In genomic region chr18:26002375-26002774, GRCh38 we compare ENCODE assay signal across 32 cellular contexts.
A peak's percentile ranks its signal among the peaks of the same experiment; 100 is the strongest.
DNase-seq lines count a peak whose midpoint lies in the region; ATAC-seq, FAIRE-seq and TF ChIP-seq lines count a peak whose summit lies in the region.
"Had no signal": no experiment of that assay in that cellular context is flagged by ENCODE, and none has a peak within 500 bp of the region (broad histone marks: within the 10 kb centered on the region; RNA-seq: fewer than 3 reads in every experiment).

No MANE protein-coding gene starts in this region.

- H4K20me1 ChIP-seq in MM.1S (ENCODE audit: insufficient read depth, low read length) = no peaks in the 10 kb centered on the region

- no peak overlapping the region for H3K4me2 ChIP-seq in MM.1S (ENCODE audit: low read depth, low read length)
- H3K4me2 ChIP-seq: PC-9 had no signal

- peaks cover 3% of the 10 kb centered on the region; the same call in 1 of the 2 replicates for H3F3A ChIP-seq in MM.1S (ENCODE audit: insufficient read depth, low read length)

- ATAC-seq in HG02678 (IDR thresholded peaks at IDR 0.05; ENCODE audit: unreplicated experiment) = peak; percentile 42
- ATAC-seq: Right ventricle myocardium inferior; SK-N-SH treated with all-trans-retinoic acid at 6 μM for 48 hours; stimulated activated naive CD8-positive, alpha-beta T cell treated with anti-CD3 and anti-CD28 coated beads, Interleukin-15, Interleukin-2, amounts not matched to agents 100 U/mL and 50 U/mL, for 24 hours had no signal

- H3K9ac ChIP-seq in MM.1S (ENCODE audit: low read length) = no peak overlapping the region

- H3K9me3 ChIP-seq in MM.1S (replicated peaks; ENCODE audit: insufficient read depth, low read length) (no peaks in the 10 kb centered on the region), small intestine (ENCODE audit: control insufficient read depth, low read depth) (no peaks in the 10 kb centered on the region)
- H3K9me3 ChIP-seq: HAP-1, left ventricle myocardium inferior, prostate gland, thoracic aorta, uterus had no signal

- H3K27me3 ChIP-seq in MM.1S (replicated peaks; ENCODE audit: insufficient read depth, low read length) (no peaks in the 10 kb centered on the region), small intestine (ENCODE audit: control insufficient read depth in 2 of 2, insufficient read depth in 2 of 2, low read length in 2 of 2) (no peaks in the 10 kb centered on the region)
- H3K27me3 ChIP-seq: uterus had no signal

- H3K4me1 ChIP-seq in MM.1S (ENCODE audit: low read length) (peaks cover 5% of the 10 kb centered on the region; the same call in 1 of the 2 replicates), small intestine (ENCODE audit: control insufficient read depth in 2 of 2, insufficient read depth in 1 of 2, low read depth in 1 of 2, low read length in 1 of 2) (no peaks in the 10 kb centered on the region)
- H3K4me1 ChIP-seq: HAP-1, left ventricle myocardium inferior, prostate gland, uterus had no signal

- in situ Hi-C loops in KBM-7 (cut with MboI; ENCODE audit: low pct_unique_long_range_greater_than_20kb, low sequenced_read_pairs) = no loop called here

- no peak for TF ChIP-seq CTCF in MM.1S (IDR thresholded peaks at IDR 0.05; ENCODE audit: low read length)

- H3K27ac ChIP-seq in MM.1S (ENCODE audit: low read length) (no peak overlapping the region), small intestine (ENCODE audit: low read depth in 1 of 2, low read length in 1 of 2) (no peak overlapping the region)
- H3K27ac ChIP-seq: left ventricle myocardium inferior, PC-9, prostate gland, thoracic aorta, uterus, WERI-Rb-1 had no signal

- no peaks in the 10 kb centered on the region for H3K36me3 ChIP-seq in MM.1S (replicated peaks; ENCODE audit: insufficient read depth, low read length)
- H3K36me3 ChIP-seq in small intestine (ENCODE audit: control insufficient read depth in 2 of 2, insufficient read depth in 2 of 2, low read length in 2 of 2) = no peaks in the 10 kb centered on the region
- H3K36me3 ChIP-seq: HAP-1, left ventricle myocardium inferior, prostate gland, thoracic aorta, uterus, WERI-Rb-1 had no signal

- no peaks in the 10 kb centered on the region for H3K9me2 ChIP-seq in MM.1S (replicated peaks; ENCODE audit: insufficient read depth, low read length)

- DNase-seq in GM18507 (ENCODE audit: extremely low spot score, insufficient read length, low read depth) = no peak
- peak; percentile 31 for DNase-seq in MM.1S
- peak; percentile 10 for DNase-seq in dermis blood vessel endothelial cell
- DNase-seq in KBM-7 = no peak
- no peak for DNase-seq in NCI-H2227 (lab: John Stamatoyannopoulos, UW; ENCODE audit: unreplicated experiment)
- DNase-seq in NCI-H1694 (lab: John Stamatoyannopoulos, UW) = no peak
- DNase-seq in small intestine = no peak
- DNase-seq: 8988T; activated CD4-positive, alpha-beta T cell treated with anti-CD3 and anti-CD28 coated beads for 48 hours; activated effector memory CD4-positive, alpha-beta T cell treated with anti-CD3 and anti-CD28 coated beads, Interleukin-2, amount 50 U/mL, for 16 hours; activated naive CD8-positive, alpha-beta T cell treated with anti-CD3 and anti-CD28 coated beads, Interleukin-2, amount 10 ng/mL, durations not matched to agents 7 days and 5 days; activated T-cell treated with anti-CD3 and anti-CD28 coated beads, Interleukin-2, amount 50 U/mL, for 1 hour; DMS79 treated with DMSO at 0.1 percent for 48 hours; glutamatergic neuron; islet precursor cell; left ventricle myocardium inferior; naive B cell; NCI-H1105 treated with DMSO at 0.1 percent for 48 hours; NCI-H2029; NCI-H446 treated with DMSO at 0.1 percent for 48 hours; nucleus accumbens; PC-9; stimulated activated naive CD8-positive, alpha-beta T cell treated with anti-CD3 and anti-CD28 coated beads, Interleukin-15, Interleukin-2, amounts not matched to agents 100 U/mL and 50 U/mL, for 24 hours; uterus; WERI-Rb-1 had no signal

- WGBS in small intestine, 3 donors = 68 to 90% (median 88%) methylated on average over 1 of the region's 1 CpG

- H2AFZ ChIP-seq in MM.1S (ENCODE audit: low read length) = no peak overlapping the region
- H2AFZ ChIP-seq: PC-9 had no signal

- peak; percentile 59 for FAIRE-seq in GM18507 (lab: Jason Lieb, UNC)
- FAIRE-seq in small intestine (lab: Jason Lieb, UNC) = no peak
- FAIRE-seq: astrocyte had no signal

- no peaks in the 10 kb centered on the region for H3K79me2 ChIP-seq in MM.1S (ENCODE audit: low read length)

- H3K4me3 ChIP-seq in MM.1S (ENCODE audit: low read length) (no peak overlapping the region), small intestine (ENCODE audit: low read depth in 1 of 2, low read length in 2 of 2) (no peak overlapping the region)
- H3K4me3 ChIP-seq: HAP-1, left ventricle myocardium inferior, PC-9, prostate gland, thoracic aorta, uterus had no signal

Comparison
In these comparisons a context has a peak if more than half of its experiments do, and no peak if none do; other contexts are left out.
1. DNase-seq: peak in MM.1S (single experiment) and dermis blood vessel endothelial cell (single experiment); none in GM18507 (single experiment), KBM-7 (single experiment), NCI-H2227 (single experiment), NCI-H1694 (single experiment) and small intestine (single experiment).